8 cellular contexts compared by ENCODE assay signal in genomic region chr6:2972219-2972487, GRCh38. TPM values are rescaled to one million over a fixed set of nuclear protein-coding genes. Genes with fewer than 3 reads are reported as not detected.
DNase-seq lines count a peak whose midpoint lies in the region; ATAC-seq and TF ChIP-seq lines count a peak whose summit lies in the region.
"Not testable (repeated sequence)": the region's sequence is repeated elsewhere in the genome, so short reads cannot be mapped to it uniquely, and the experiment has no call there.

No MANE protein-coding gene starts in this region.

- peaks cover 80% of the 10 kb centered on the region for H3K27me3 Mint-ChIP-seq in CD4-positive, CD25-positive, alpha-beta regulatory T cell
- not testable (repeated sequence) for H3K27me3 Mint-ChIP-seq in activated T-cell treated with anti-CD3 and anti-CD28 coated beads, Interleukin-2, amount 50 U/mL, for 72 hours (ENCODE audit: low read depth)

- peaks cover 17% of the 10 kb centered on the region for H3K27me3 ChIP-seq in CD4-positive, CD25-positive, alpha-beta regulatory T cell (ENCODE audit: control insufficient read depth, insufficient read depth, low read length)
- H3K27me3 ChIP-seq in PC-9 (ENCODE audit: insufficient read depth, low read depth); psoas muscle (ENCODE audit: insufficient read depth in 3 of 3, low read length in 2 of 3); tibial artery: not testable (repeated sequence)

- ATAC-seq in CD4-positive, CD25-positive, alpha-beta regulatory T cell (ENCODE audit: low read depth in 2 of 2); activated T-cell treated with anti-CD3 and anti-CD28 coated beads, Interleukin-2, amount 50 U/mL, for 72 hours (replicated peaks in 1 of 2); psoas muscle: not testable (repeated sequence)

- intact Hi-C loops in PC-9 (cut with micrococcal nuclease; ENCODE audit: unreplicated experiment); psoas muscle (cut with DNase I); tibial artery (cut with DNase I; ENCODE audit: low total_unique reads): not testable (repeated sequence)

- H3K4me3 Mint-ChIP-seq in CD4-positive, CD25-positive, alpha-beta regulatory T cell, result peak overlapping the region; percentile 84 to 92 (median 88)
- peak overlapping the region; percentile 84 to 89 for H3K4me3 Mint-ChIP-seq in activated T-cell treated with anti-CD3 and anti-CD28 coated beads, Interleukin-2, amount 50 U/mL, for 72 hours

- H3K36me3 Mint-ChIP-seq in CD4-positive, CD25-positive, alpha-beta regulatory T cell; activated T-cell treated with anti-CD3 and anti-CD28 coated beads, Interleukin-2, amount 50 U/mL, for 72 hours (ENCODE audit: insufficient read depth in 2 of 2): not testable (repeated sequence)

- peaks cover 29% of the 10 kb centered on the region for H3F3A ChIP-seq in PC-9 (ENCODE audit: insufficient read depth, low read depth)

- peak overlapping the region; percentile 91 to 96 (median 94) for H3K27ac Mint-ChIP-seq in CD4-positive, CD25-positive, alpha-beta regulatory T cell
- peak overlapping the region; percentile 82 for H3K27ac Mint-ChIP-seq in activated T-cell treated with anti-CD3 and anti-CD28 coated beads, Interleukin-2, amount 50 U/mL, for 72 hours

- H3K9me3 ChIP-seq in CD4-positive, CD25-positive, alpha-beta regulatory T cell (ENCODE audit: control insufficient read depth in 2 of 2, low read length in 2 of 2); PC-9 (ENCODE audit: insufficient read depth, low read depth); mesodermal cell (ENCODE audit: control insufficient read depth, low read length); psoas muscle; tibial artery: not testable (repeated sequence)

- CTCF ChIA-PET in PC-9 (lab: Charles Lee), result not testable (repeated sequence)

- peak overlapping the region; percentile 83; the same call in 1 of the 2 replicates for H2AFZ ChIP-seq in PC-9

- not testable (repeated sequence) for H3K36me3 ChIP-seq in CD4-positive, CD25-positive, alpha-beta regulatory T cell (ENCODE audit: control insufficient read depth, insufficient read depth, low read length); PC-9 (ENCODE audit: low read depth); mesodermal cell (ENCODE audit: control insufficient read depth, insufficient read depth, low read length); psoas muscle (ENCODE audit: insufficient read depth in 1 of 2, low read depth in 1 of 2); tibial artery

- POLR2A ChIA-PET in PC-9 (lab: Charles Lee; ENCODE audit: unreplicated experiment), result interaction anchor here (0.6 to 0.7 kb wide), 2 partner anchors 14 to 131 kb away, joined by 3 to 4 read pairs; partner anchors contain the start of gene SERPINB1

- H3K4me1 Mint-ChIP-seq in CD4-positive, CD25-positive, alpha-beta regulatory T cell, result peaks cover 5 to 43% (median 13%) of the 10 kb centered on the region in 4 donors
- peaks cover 54% of the 10 kb centered on the region for H3K4me1 Mint-ChIP-seq in activated T-cell treated with anti-CD3 and anti-CD28 coated beads, Interleukin-2, amount 50 U/mL, for 72 hours (ENCODE audit: low read depth)

- H4K20me1 ChIP-seq in PC-9 (ENCODE audit: insufficient read depth), result not testable (repeated sequence)

- TF ChIP-seq CTCF in PC-9 (conservative IDR thresholded peaks at IDR 0.05); cardiac fibroblast (IDR thresholded peaks at IDR 0.05; ENCODE audit: low read depth, low read length); fibroblast of pulmonary artery (IDR thresholded peaks at IDR 0.05; ENCODE audit: low read length, missing control alignments); psoas muscle (IDR thresholded peaks at IDR 0.05); tibial artery (IDR thresholded peaks at IDR 0.05): not testable (repeated sequence)

- not testable (repeated sequence) for H3K9me3 Mint-ChIP-seq in CD4-positive, CD25-positive, alpha-beta regulatory T cell; activated T-cell treated with anti-CD3 and anti-CD28 coated beads, Interleukin-2, amount 50 U/mL, for 72 hours

- WGBS in mesodermal cell (ENCODE audit: insufficient coverage in 2 of 2), 2 experiments, result no CpG with 5 or more reads among the region's 1 CpG
- 60 to 79% (median 63%) methylated on average over 1 of the region's 1 CpG for WGBS in psoas muscle, 3 donors

- H3K4me3 ChIP-seq in CD4-positive, CD25-positive, alpha-beta regulatory T cell (ENCODE audit: low read depth, low read length), result not testable (repeated sequence)
- H3K4me3 ChIP-seq in PC-9 (peak overlapping the region; percentile 80), cardiac fibroblast (replicated peaks in 1 of 2; ENCODE audit: low read depth in 2 of 2, low read length in 2 of 2) (peak overlapping the region; percentile 53 to 60), fibroblast of pulmonary artery (replicated peaks; ENCODE audit: low read depth, low read length) (peak overlapping the region; percentile 63), mesodermal cell (ENCODE audit: extremely low read depth, insufficient read depth, low read length, poor library complexity, severe bottlenecking) (peak overlapping the region; percentile 52), psoas muscle (peak overlapping the region; percentile 88), tibial artery (peak overlapping the region; percentile 67 to 88)

- H3K79me2 ChIP-seq in PC-9 (ENCODE audit: low read depth), result peaks cover 26% of the 10 kb centered on the region

- H3K4me2 ChIP-seq in PC-9, result peak overlapping the region; percentile 82

- H3K9me2 ChIP-seq in PC-9 (ENCODE audit: insufficient read depth), result not testable (repeated sequence)

- peaks cover 16% of the 10 kb centered on the region for H3K4me1 ChIP-seq in CD4-positive, CD25-positive, alpha-beta regulatory T cell (ENCODE audit: control insufficient read depth, insufficient read depth, low read length, poor library complexity, severe bottlenecking)
- H3K4me1 ChIP-seq in PC-9 (replicated peaks; ENCODE audit: insufficient read depth) (peaks cover 24% of the 10 kb centered on the region), tibial artery (peaks cover 0 to 32% (median 8%) of the 10 kb centered on the region in 4 donors)
- not testable (repeated sequence) for H3K4me1 ChIP-seq in mesodermal cell (ENCODE audit: control insufficient read depth, insufficient read depth, low read length, poor library complexity, severe bottlenecking); psoas muscle

- BruUV-seq in PC-9 (replicated peaks; lab: Mats Ljungman, UMichigan), result not testable (repeated sequence)

- peak overlapping the region; percentile 57 for H3K27ac ChIP-seq in CD4-positive, CD25-positive, alpha-beta regulatory T cell (ENCODE audit: insufficient read depth, low read length, poor library complexity, severe bottlenecking)
- H3K27ac ChIP-seq in PC-9, result peak overlapping the region; percentile 90
- not testable (repeated sequence) for H3K27ac ChIP-seq in mesodermal cell (ENCODE audit: low read depth, low read length, severe bottlenecking)
- H3K27ac ChIP-seq in psoas muscle, result peak overlapping the region; percentile 98
- peak overlapping the region; percentile 94 to 98 for H3K27ac ChIP-seq in tibial artery

- DNase-seq in CD4-positive, CD25-positive, alpha-beta regulatory T cell; PC-9; activated T-cell treated with anti-CD3 and anti-CD28 coated beads, Interleukin-2, amount 50 U/mL, for 72 hours; cardiac fibroblast (ENCODE audit: low read depth in 2 of 2); fibroblast of pulmonary artery (ENCODE audit: low read depth); psoas muscle; tibial artery: not testable (repeated sequence)

RNA-seq across cellular contexts. Expression of gene SERPINB6, which starts 0.8 kb away (rescaled TPM):
- 3.9 TPM for total RNA-seq in CD4-positive, CD25-positive, alpha-beta regulatory T cell
- 10 to 100 TPM; 17.3 to 79.9 (median 40.7) TPM for polyA plus RNA-seq in CD4-positive, CD25-positive, alpha-beta regulatory T cell
- total RNA-seq in PC-9 (2021), result 169 and 187 TPM in 2 replicates
- 100 to 1,000 TPM in 1 of 2 donors, 10 to 100 TPM in 1; 64.9 to 114 TPM for total RNA-seq in activated T-cell treated with anti-CD3 and anti-CD28 coated beads, Interleukin-2, amount 50 U/mL, for 72 hours
- 75.6 TPM for polyA plus RNA-seq in mesodermal cell (2013, experiment 1 of 2)
- 76.2 TPM for polyA plus RNA-seq in mesodermal cell (2013, experiment 2 of 2)
- total RNA-seq in psoas muscle, result 100 to 1,000 TPM in 3 of 4 donors, 10 to 100 TPM in 1; 92.3 to 205 (median 141) TPM
- 100 to 1,000 TPM; 161 to 239 (median 174) TPM for polyA plus RNA-seq in psoas muscle

RNA-seq across cellular contexts. Expression of gene NQO2, which starts 27.5 kb away (rescaled TPM):
- total RNA-seq in CD4-positive, CD25-positive, alpha-beta regulatory T cell, result 27.4 TPM
- 100 to 1,000 TPM in 1 of 4 donors, 10 to 100 TPM in 3; 57.5 to 109 (median 68.6) TPM for polyA plus RNA-seq in CD4-positive, CD25-positive, alpha-beta regulatory T cell
- total RNA-seq in PC-9 (2021), result 79.4 and 82.9 TPM in 2 replicates
- 10 to 100 TPM; 32.7 to 47.3 TPM for total RNA-seq in activated T-cell treated with anti-CD3 and anti-CD28 coated beads, Interleukin-2, amount 50 U/mL, for 72 hours
- 37.7 TPM for polyA plus RNA-seq in mesodermal cell (2013, experiment 1 of 2)
- 34.7 TPM for polyA plus RNA-seq in mesodermal cell (2013, experiment 2 of 2)
- 100 to 1,000 TPM in 2 of 4 donors, 10 to 100 TPM in 2; 42.8 to 129 (median 101) TPM for total RNA-seq in psoas muscle
- polyA plus RNA-seq in psoas muscle, result 100 to 1,000 TPM in 2 of 3 donors, 10 to 100 TPM in 1; 80.1 to 201 (median 159) TPM

Comparison
In these comparisons a context has a peak if more than half of its experiments do, and no peak if none do; other contexts are left out.
1. RNA of gene SERPINB6, which starts 0.8 kb away (total RNA-seq): 169 to 187 TPM in PC-9, 92.3 to 205 TPM in psoas muscle and 64.9 to 114 TPM in activated T-cell treated with anti-CD3 and anti-CD28 coated beads, Interleukin-2, amount 50 U/mL, for 72 hours; 3.9 TPM in CD4-positive, CD25-positive, alpha-beta regulatory T cell (single experiment); every median in the first group is over 10 times any median in the second.